Comparison of ENCODE assay signal across 8 cellular contexts in the genomic region with DNA sequence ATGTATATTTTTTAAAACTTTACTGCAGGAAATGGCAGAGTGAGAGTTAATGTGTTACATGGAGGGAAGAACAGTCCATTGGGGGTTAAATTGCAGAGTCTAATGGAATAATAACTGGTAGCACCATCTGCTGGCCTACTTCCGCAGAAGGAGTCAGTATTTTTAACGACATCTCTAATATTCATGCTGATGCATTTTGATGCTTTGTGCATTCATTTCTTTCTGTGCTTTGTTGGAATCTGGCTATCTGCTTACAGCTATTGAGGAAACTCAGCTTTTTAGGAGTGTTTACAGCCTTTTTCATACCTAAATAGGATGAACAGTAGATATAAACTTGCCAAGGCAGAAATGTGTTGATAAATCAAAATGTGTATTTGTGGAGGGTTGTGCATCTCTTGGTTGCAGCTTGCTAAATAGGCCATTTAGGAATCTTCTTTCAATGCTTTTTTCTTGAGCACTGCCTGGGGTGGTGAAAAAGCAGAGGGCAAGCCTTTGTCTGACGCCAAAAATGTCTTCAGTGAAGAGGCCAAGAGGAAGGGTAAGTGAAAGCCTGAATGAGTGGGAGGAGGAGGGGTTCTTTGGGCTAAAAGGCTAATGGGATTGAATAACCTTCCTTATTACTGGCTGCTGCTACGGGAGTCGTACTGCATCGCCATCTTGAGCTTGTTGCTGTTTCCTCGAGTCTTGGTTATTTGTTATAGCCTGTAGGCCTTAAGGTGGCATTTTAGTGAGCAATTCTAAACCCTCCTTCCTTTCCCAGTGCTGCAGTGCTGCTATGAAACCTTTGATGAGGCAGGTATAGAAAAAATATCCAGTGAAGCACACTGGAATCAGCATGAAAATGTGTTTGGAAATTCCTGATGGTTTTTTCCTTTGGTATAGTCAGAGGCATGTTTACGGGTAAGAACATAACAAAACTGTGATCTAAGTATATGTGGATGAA.
A peak's percentile ranks its signal among the peaks of the same experiment; 100 is the strongest.
DNase-seq lines count a peak whose midpoint lies in the region; TF ChIP-seq lines count a peak whose summit lies in the region.

No MANE protein-coding gene starts in this region.

- H3K4me1 Mint-ChIP-seq in activated CD4-positive, alpha-beta T cell treated with anti-CD3 and anti-CD28 coated beads, Interleukin-2, amount 10 ng/mL, durations not matched to agents 24 days and 14 days, result peaks cover 11% of the 10 kb centered on the region
- peaks cover 38 to 62% of the 10 kb centered on the region in 2 donors for H3K4me1 Mint-ChIP-seq in immature natural killer cell

- peak overlapping the region; percentile 87 for H3K27ac Mint-ChIP-seq in activated CD4-positive, alpha-beta T cell treated with anti-CD3 and anti-CD28 coated beads, Interleukin-2, amount 10 ng/mL, durations not matched to agents 24 days and 14 days
- H3K27ac Mint-ChIP-seq in immature natural killer cell, result peak overlapping the region; percentile 88 to 96 (median 94)

- peak overlapping the region; percentile 62 to 90 (median 79) for H3K9ac ChIP-seq in skeletal muscle tissue (ENCODE audit: low read depth in 1 of 3, low read length in 3 of 3)

- H3K27me3 ChIP-seq in skeletal muscle tissue (ENCODE audit: control insufficient read depth in 3 of 3, insufficient read depth in 3 of 3, low read length in 3 of 3), result no peaks in the 10 kb centered on the region

- no peaks in the 10 kb centered on the region for H3K9me3 ChIP-seq in KOPT-K1 (ENCODE audit: insufficient read depth, low read length, poor library complexity, severe bottlenecking)
- H3K9me3 ChIP-seq in skeletal muscle tissue (ENCODE audit: control insufficient read depth in 3 of 3, low read length in 3 of 3), result no peaks in the 10 kb centered on the region

- peak; percentile 63 for DNase-seq in activated CD4-positive, alpha-beta T cell treated with anti-CD3 and anti-CD28 coated beads, Interleukin-2, amount 10 ng/mL, durations not matched to agents 24 days and 14 days
- DNase-seq in activated CD4-positive, alpha-beta T cell treated with anti-CD3 and anti-CD28 coated beads for 1 hour, result no peak
- DNase-seq in H4 (ENCODE audit: low spot score) (peak; percentile 89), caudate nucleus (lab: John Stamatoyannopoulos, UW) (peak in 56 of 61 donors; percentile 4 to 87 (median 51)), immature natural killer cell (peak; percentile 52 to 61 (median 60))

- H3K36me3 ChIP-seq in KOPT-K1 (ENCODE audit: insufficient read depth, low read length) (peaks cover 4% of the 10 kb centered on the region), skeletal muscle tissue (ENCODE audit: control insufficient read depth in 3 of 3, insufficient read depth in 3 of 3, low read length in 3 of 3) (no peaks in the 10 kb centered on the region)

- H3K36me3 Mint-ChIP-seq in activated CD4-positive, alpha-beta T cell treated with anti-CD3 and anti-CD28 coated beads, Interleukin-2, amount 10 ng/mL, durations not matched to agents 24 days and 14 days (ENCODE audit: low read depth), result peaks cover 4% of the 10 kb centered on the region
- H3K36me3 Mint-ChIP-seq in immature natural killer cell, result peaks cover 0 to 9% (median 0%) of the 10 kb centered on the region in 3 donors

- peak overlapping the region; percentile 90 for H3K27ac ChIP-seq in KOPT-K1 (ENCODE audit: low read depth, low read length, poor library complexity, severe bottlenecking)
- peak overlapping the region; percentile 99 for H3K27ac ChIP-seq in caudate nucleus (ENCODE audit: low read depth, low read length)
- H3K27ac ChIP-seq in skeletal muscle tissue (ENCODE audit: low read depth, low read length), result peak overlapping the region; percentile 82

- intact Hi-C loops in activated CD4-positive, alpha-beta T cell treated with anti-CD3 and anti-CD28 coated beads, Interleukin-2, amount 10 ng/mL, durations not matched to agents 24 days and 14 days (cut with micrococcal nuclease), result loop anchor here (2.0 kb wide), 1 partner anchor 153 kb away; the partner anchor contains the start of gene CHD9

- no peaks in the 10 kb centered on the region for H3K9me3 Mint-ChIP-seq in activated CD4-positive, alpha-beta T cell treated with anti-CD3 and anti-CD28 coated beads, Interleukin-2, amount 10 ng/mL, durations not matched to agents 24 days and 14 days
- peaks cover 0 to 3% (median 0%) of the 10 kb centered on the region in 6 donors for H3K9me3 Mint-ChIP-seq in immature natural killer cell

- no peaks in the 10 kb centered on the region for H3K27me3 Mint-ChIP-seq in activated CD4-positive, alpha-beta T cell treated with anti-CD3 and anti-CD28 coated beads, Interleukin-2, amount 10 ng/mL, durations not matched to agents 24 days and 14 days
- no peaks in the 10 kb centered on the region for H3K27me3 Mint-ChIP-seq in immature natural killer cell (ENCODE audit: low read depth in 3 of 3)

- peak overlapping the region; percentile 61 to 89 (median 71) for H3K4me3 ChIP-seq in skeletal muscle tissue (ENCODE audit: low read length in 3 of 3)

- H3K4me1 ChIP-seq in skeletal muscle tissue (ENCODE audit: control insufficient read depth in 3 of 3, insufficient read depth in 3 of 3, low read length in 3 of 3), result peaks cover 3 to 28% (median 10%) of the 10 kb centered on the region in 3 donors

- H3K4me3 Mint-ChIP-seq in activated CD4-positive, alpha-beta T cell treated with anti-CD3 and anti-CD28 coated beads, Interleukin-2, amount 10 ng/mL, durations not matched to agents 24 days and 14 days, result peak overlapping the region; percentile 78
- H3K4me3 Mint-ChIP-seq in immature natural killer cell, result peak overlapping the region; percentile 86 to 96 (median 93)

TF ChIP-seq in PFSK-1, 5 proteins besides CTCF, POLR2A, EP300 and RAD21:
- TF ChIP-seq REST (IDR thresholded peaks at IDR 0.05; ENCODE audit: insufficient read depth in 1 of 2, low read depth in 2 of 2, low read length in 2 of 2), result no peak
- no peak for TF ChIP-seq TAF1 (IDR thresholded peaks at IDR 0.05; ENCODE audit: borderline replicate concordance, insufficient read depth, low read length)
- no peak for TF ChIP-seq FOXP2 (optimal IDR thresholded peaks at IDR 0.05; ENCODE audit: borderline replicate concordance, extremely low read depth, extremely low read length, insufficient read depth)
- no peak; the same call in 1 of the 2 replicates for TF ChIP-seq SIN3A (IDR thresholded peaks at IDR 0.05; ENCODE audit: borderline replicate concordance, insufficient read depth, low read length)
- TF ChIP-seq POLR2AphosphoS5 (IDR thresholded peaks at IDR 0.05; ENCODE audit: low read depth, low read length), result peak; percentile 73; the same call in 1 of the 2 replicates
